Comparison of ENCODE assay signal across 7 cellular contexts in genomic region chr16:3022697-3023414, GRCh38. TPM values are rescaled to one million over a fixed set of nuclear protein-coding genes. Genes with fewer than 3 reads are reported as not detected.
DNase-seq lines count a peak whose midpoint lies in the region; ATAC-seq and TF ChIP-seq lines count a peak whose summit lies in the region.

No MANE protein-coding gene starts in this region.

- H2AFZ ChIP-seq in H9 (ENCODE audit: low read length), result no peak overlapping the region

- peaks cover 26% of the 10 kb centered on the region for H3K23me2 ChIP-seq in H9 (ENCODE audit: insufficient read length, low read depth, low read length, poor library complexity, severe bottlenecking)

- peak overlapping the region; percentile 83 for H3K4me3 ChIP-seq in SK-N-MC

- ATAC-seq in HG03565 (IDR thresholded peaks at IDR 0.05; ENCODE audit: unreplicated experiment), result no peak

- H3K79me1 ChIP-seq in H9 (ENCODE audit: insufficient read depth, low read depth, low read length, poor library complexity, severe bottlenecking), result no peaks in the 10 kb centered on the region

- H3K56ac ChIP-seq in H9 (ENCODE audit: insufficient read length, low read depth, low read length), result no peak overlapping the region

- peak overlapping the region; percentile 48 for H2BK12ac ChIP-seq in H9 (ENCODE audit: insufficient read length, low read depth, low read length)

- H3K9me3 Mint-ChIP-seq in H9 (no peaks in the 10 kb centered on the region; a peak in 2 of 5 replicates), osteocyte (ENCODE audit: unreplicated experiment) (no peaks in the 10 kb centered on the region)

- no peak overlapping the region for H3K23ac ChIP-seq in H9 (ENCODE audit: insufficient read length, low read depth, low read length)

- H2AK5ac ChIP-seq in H9 (ENCODE audit: insufficient read length, low read length), result no peak overlapping the region

- H3K27me3 ChIP-seq in H9 (ENCODE audit: insufficient read depth, low read length), result no peaks in the 10 kb centered on the region

- H3K36me3 Mint-ChIP-seq in H9 (ENCODE audit: insufficient read depth in 1 of 3, low read depth in 3 of 3) (peaks cover 15 to 42% (median 32%) of the 10 kb centered on the region in 3 experiments), osteocyte (ENCODE audit: unreplicated experiment) (peaks cover 2% of the 10 kb centered on the region)

- H2BK20ac ChIP-seq in H9 (ENCODE audit: low read depth, low read length, poor library complexity, severe bottlenecking), result no peak overlapping the region

- H3K27me3 Mint-ChIP-seq in H9 (ENCODE audit: low read depth) (peaks cover 9% of the 10 kb centered on the region), osteocyte (ENCODE audit: unreplicated experiment) (peaks cover 2% of the 10 kb centered on the region)

- peaks cover 2% of the 10 kb centered on the region; the same call in 1 of the 2 replicates for H3K4me1 ChIP-seq in H9 (ENCODE audit: insufficient read depth, low read length)

- DNase-seq in H9, result no peak
- no peak for DNase-seq in SK-N-MC (ENCODE audit: low read depth, low spot score)
- DNase-seq in epithelial cell of prostate (ENCODE audit: low read depth, low spot score), result no peak
- no peak for DNase-seq in osteocyte (ENCODE audit: extremely low spot score, unreplicated experiment)
- DNase-seq in cerebellar cortex (ENCODE audit: low spot score), result no peak
- no peak for DNase-seq in NCI-H510A (lab: John Stamatoyannopoulos, UW)

- no peak overlapping the region for H3K4ac ChIP-seq in H9 (ENCODE audit: low read depth, low read length)

- no peak overlapping the region for H2BK120ac ChIP-seq in H9 (ENCODE audit: low read depth, low read length, poor library complexity, severe bottlenecking)

- peaks cover 15% of the 10 kb centered on the region; the same call in 1 of the 2 replicates for H3K36me3 ChIP-seq in SK-N-MC (ENCODE audit: insufficient read depth, low read length)

- peak overlapping the region; percentile 51 for H3K4me2 ChIP-seq in H9 (ENCODE audit: insufficient read depth, insufficient read length, low read length)

- WGBS in H9 (ENCODE audit: extremely low coverage, insufficient read length, low lambda C conversion rate), result no CpG with 5 or more reads among the region's 8 CpGs

- H4K20me1 ChIP-seq in H9 (ENCODE audit: control insufficient read depth, insufficient read depth, insufficient read length), result no peaks in the 10 kb centered on the region

- H3K9me3 ChIP-seq in H9 (ENCODE audit: control insufficient read depth, low read depth, low read length), result no peaks in the 10 kb centered on the region
- H3K9me3 ChIP-seq in SK-N-MC (ENCODE audit: low read depth, low read length), result no peaks in the 10 kb centered on the region

- no peak overlapping the region for H4K8ac ChIP-seq in H9 (replicated peaks; ENCODE audit: insufficient read length, low read depth, low read length)

- no peak overlapping the region; the same call in 1 of the 2 replicates for H3K14ac ChIP-seq in H9 (ENCODE audit: insufficient read depth, low read length)

- no peak overlapping the region for H2BK15ac ChIP-seq in H9 (ENCODE audit: low read depth, low read length)

- H3K9ac ChIP-seq in H9 (ENCODE audit: extremely low read depth, insufficient read length, low read length) (peak overlapping the region; percentile 21), SK-N-MC (ENCODE audit: insufficient read length) (no peak overlapping the region)

- H3K27ac Mint-ChIP-seq in H9 (peak overlapping the region; percentile 98 to 100 (median 99)), osteocyte (ENCODE audit: unreplicated experiment) (peak overlapping the region; percentile 96)

- no peak overlapping the region for H4K5ac ChIP-seq in H9 (ENCODE audit: insufficient read length, low read depth, low read length)

- H4K91ac ChIP-seq in H9 (ENCODE audit: insufficient read length, low read depth, low read length), result no peak overlapping the region

- H3K4me1 Mint-ChIP-seq in H9 (peaks cover 24 to 52% of the 10 kb centered on the region in 2 experiments), osteocyte (ENCODE audit: unreplicated experiment) (peaks cover 40% of the 10 kb centered on the region)

- H3K18ac ChIP-seq in H9 (ENCODE audit: insufficient read length, low read depth, low read length), result peak overlapping the region; percentile 27

- H3K79me2 ChIP-seq in H9 (ENCODE audit: insufficient read depth, low read length), result no peaks in the 10 kb centered on the region; the same call in 1 of the 2 replicates

- H3K4me3 Mint-ChIP-seq in H9 (peak overlapping the region; percentile 93 to 96), osteocyte (ENCODE audit: unreplicated experiment) (peak overlapping the region; percentile 86)

- peak overlapping the region; percentile 43 for H2BK5ac ChIP-seq in H9 (ENCODE audit: insufficient read length, low read length)

- TF ChIP-seq CTCF in H9 (conservative IDR thresholded peaks at IDR 0.05) (no peak), osteocyte (IDR thresholded peaks at IDR 0.05) (no peak)

- H3T11ph ChIP-seq in H9 (ENCODE audit: low read length), result no peak overlapping the region

- H3K27ac ChIP-seq in H9 (ENCODE audit: insufficient read length, low read depth, low read length) (peak overlapping the region; percentile 66), SK-N-MC (peak overlapping the region; percentile 77), epithelial cell of prostate (peak overlapping the region; percentile 99)

RNA-seq across cellular contexts. Expression of gene HCFC1R1, which starts 0.9 kb away (rescaled TPM):
- 61.1 and 61.3 TPM in 2 replicates for total RNA-seq in H9 (2021)
- 133 and 139 TPM in 2 replicates for total RNA-seq in osteocyte

RNA-seq across cellular contexts. Expression of gene THOC6, which starts 1.0 kb away (rescaled TPM):
- total RNA-seq in H9 (2021) (65.7 and 68.2 TPM in 2 replicates), osteocyte (36.6 and 40.1 TPM in 2 replicates)

RNA-seq across cellular contexts. Expression of gene TNFRSF12A, which starts 2.7 kb away (rescaled TPM):
- total RNA-seq in H9 (2021), result 147 and 148 TPM in 2 replicates
- total RNA-seq in osteocyte, result 71.3 and 72.4 TPM in 2 replicates

RNA-seq across cellular contexts. Expression of gene CLDN6, which starts 4.9 kb away (rescaled TPM):
- total RNA-seq in H9 (2021) (743 and 757 TPM in 2 replicates), osteocyte (0.32 TPM in 1 of 2 replicates, not detected in the other)

RNA-seq across cellular contexts. Expression of gene CLDN9, which starts 10.1 kb away (rescaled TPM):
- total RNA-seq in H9 (2021), result 1.3 and 1.5 TPM in 2 replicates
- total RNA-seq in osteocyte, result not detected in 2 replicates
